In genomic region chr1:205809469-205809868, GRCh38 we compare ENCODE assay signal across 1 cellular context.
TF ChIP-seq lines count a peak whose summit lies in the region.

No MANE protein-coding gene starts in this region.

TF ChIP-seq in H1, 55 proteins besides CTCF, POLR2A, EP300 and RAD21:
- TF ChIP-seq NANOG (IDR thresholded peaks at IDR 0.05; ENCODE audit: insufficient read depth, low read depth, low read length, poor library complexity, severe bottlenecking): no peak
- TF ChIP-seq SP4 (IDR thresholded peaks at IDR 0.05; ENCODE audit: low read length): 0 out of 2 replicates have a peak, but pooled peaks have one; percentile 27
